ENCODE assay signal across 1 cellular context in genomic region chr3:160130950-160131349, GRCh38.
TF ChIP-seq lines count a peak whose summit lies in the region.

No MANE protein-coding gene starts in this region.

TF ChIP-seq in IMR-90, 13 proteins besides CTCF, POLR2A, EP300 and RAD21 (continued from another document):
- TF ChIP-seq, protein P1, sequence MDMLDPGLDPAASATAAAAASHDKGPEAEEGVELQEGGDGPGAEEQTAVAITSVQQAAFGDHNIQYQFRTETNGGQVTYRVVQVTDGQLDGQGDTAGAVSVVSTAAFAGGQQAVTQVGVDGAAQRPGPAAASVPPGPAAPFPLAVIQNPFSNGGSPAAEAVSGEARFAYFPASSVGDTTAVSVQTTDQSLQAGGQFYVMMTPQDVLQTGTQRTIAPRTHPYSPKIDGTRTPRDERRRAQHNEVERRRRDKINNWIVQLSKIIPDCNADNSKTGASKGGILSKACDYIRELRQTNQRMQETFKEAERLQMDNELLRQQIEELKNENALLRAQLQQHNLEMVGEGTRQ (IDR thresholded peaks at IDR 0.05; ENCODE audit: low read depth, low read length): no peak
- no peak for TF ChIP-seq NFE2L2 (IDR thresholded peaks at IDR 0.05; ENCODE audit: low read depth, low read length)
